Comparison of ENCODE assay signal across 9 cellular contexts in genomic region chr6:156719720-156720563, GRCh38. TPM values are rescaled to one million over a fixed set of nuclear protein-coding genes. Genes with fewer than 3 reads are reported as not detected.
DNase-seq lines count a peak whose midpoint lies in the region; ATAC-seq and TF ChIP-seq lines count a peak whose summit lies in the region.
"Had no signal": no experiment of that assay in that cellular context is flagged by ENCODE, and none has a peak within 500 bp of the region (broad histone marks: within the 10 kb centered on the region; RNA-seq: fewer than 3 reads in every experiment).

No MANE protein-coding gene starts in this region.

- CTCF ChIA-PET in CD8-positive, alpha-beta memory T cell (lab: Charles Lee), result interaction anchor here (0.7 to 1.7 kb wide), 2 partner anchors 30 to 47 kb away, joined by 3 to 5 read pairs; no protein-coding TSS in a partner anchor

- peaks cover 7 to 22% (median 14%) of the 10 kb centered on the region in 3 donors for H3K4me1 Mint-ChIP-seq in CD8-positive, alpha-beta memory T cell

- H3K4me1 ChIP-seq in CD8-positive, alpha-beta memory T cell (ENCODE audit: insufficient read depth, low read length), result peaks cover 14% of the 10 kb centered on the region

- peak overlapping the region; percentile 68 for H3K27ac ChIP-seq in CD8-positive, alpha-beta memory T cell (ENCODE audit: low read depth, low read length)
- H3K27ac ChIP-seq in HL-60 (replicated peaks) (peak overlapping the region; percentile 43), VCaP (peak overlapping the region; percentile 85)

- peak overlapping the region; percentile 86 for H3K4me3 ChIP-seq in CD8-positive, alpha-beta memory T cell (ENCODE audit: low read length)
- H3K4me3 ChIP-seq in HL-60 (replicated peaks; ENCODE audit: insufficient read depth, low read length), result peak overlapping the region; percentile 27

- no peaks in the 10 kb centered on the region for H3K9me3 ChIP-seq in CD8-positive, alpha-beta memory T cell (ENCODE audit: low read length)

- peaks cover 3% of the 10 kb centered on the region in 2 donors for H3K27me3 Mint-ChIP-seq in CD8-positive, alpha-beta memory T cell

- H3K4me3 Mint-ChIP-seq in CD8-positive, alpha-beta memory T cell, result peak overlapping the region; percentile 84 to 93 (median 88)

- H3K36me3 ChIP-seq in CD8-positive, alpha-beta memory T cell (ENCODE audit: insufficient read depth, low read length), result no peaks in the 10 kb centered on the region

- TF ChIP-seq CTCF in HL-60 (IDR thresholded peaks at IDR 0.05; ENCODE audit: insufficient read depth, low read length) (no peak), VCaP (conservative IDR thresholded peaks at IDR 0.05) (no peak)

- H3K27me3 ChIP-seq in CD8-positive, alpha-beta memory T cell (ENCODE audit: insufficient read depth, low read length, poor library complexity, severe bottlenecking), result no peaks in the 10 kb centered on the region
- H3K27me3 ChIP-seq in HL-60 (ENCODE audit: insufficient read depth, poor library complexity, severe bottlenecking), result no peaks in the 10 kb centered on the region

- peak overlapping the region; percentile 64 to 94 (median 87) for H3K27ac Mint-ChIP-seq in CD8-positive, alpha-beta memory T cell

- H3K36me3 Mint-ChIP-seq in CD8-positive, alpha-beta memory T cell, result peaks cover 0 to 3% (median 1%) of the 10 kb centered on the region in 3 donors
- H3K36me3 Mint-ChIP-seq: brain had no signal

- peak; percentile 72 for ATAC-seq in GM19468 (IDR thresholded peaks at IDR 0.05; ENCODE audit: extremely low read depth, unreplicated experiment)

- peak; percentile 59 to 76 (median 68) for DNase-seq in CD8-positive, alpha-beta memory T cell
- peak; percentile 73 to 84 for DNase-seq in HL-60 (ENCODE audit: low read depth in 1 of 2, low spot score in 1 of 2)
- peak; percentile 95 for DNase-seq in brain pericyte (ENCODE audit: low read depth, low spot score)
- DNase-seq in iris pigment epithelial cell (ENCODE audit: low read depth), result peak; percentile 97
- peak; percentile 38 to 72 for DNase-seq in stimulated activated CD4-positive, alpha-beta T cell treated with anti-CD3 and anti-CD28 coated beads, Interleukin-12 subunit alpha, Interleukin-12 subunit beta, amount 100 ng/mL, for 24 hours (ENCODE audit: low read depth in 2 of 2)
- no peak for DNase-seq in NCI-H2081 treated with DMSO at 0.1 percent for 48 hours (lab: John Stamatoyannopoulos, UW)

- no peaks in the 10 kb centered on the region for H3K9me3 Mint-ChIP-seq in CD8-positive, alpha-beta memory T cell

- POLR2A ChIA-PET in CD8-positive, alpha-beta memory T cell (lab: Charles Lee), result interaction anchor here (0.8 to 1.3 kb wide), 4 partner anchors 32 to 302 kb away, joined by 3 to 6 read pairs (median 3); no protein-coding TSS in a partner anchor

RNA-seq across cellular contexts. Expression of gene ARID1B, which starts 57.2 kb away (rescaled TPM):
- total RNA-seq in CD8-positive, alpha-beta memory T cell, result 10 to 100 TPM; 53.0 to 57.9 TPM
- 19.1 TPM for polyA plus RNA-seq in CD8-positive, alpha-beta memory T cell
